8 cellular contexts compared by ENCODE assay signal in genomic region chr17:44362964-44363612, GRCh38. TPM values are rescaled to one million over a fixed set of nuclear protein-coding genes. Genes with fewer than 3 reads are reported as not detected.
A peak's percentile ranks its signal among the peaks of the same experiment; 100 is the strongest.
DNase-seq lines count a peak whose midpoint lies in the region; ATAC-seq and TF ChIP-seq lines count a peak whose summit lies in the region.

No MANE protein-coding gene starts in this region.

- H3K4me1 ChIP-seq in SJSA1 (replicated peaks), result peaks cover 10% of the 10 kb centered on the region

- no peak overlapping the region for H3K27ac Mint-ChIP-seq in stimulated activated naive CD8-positive, alpha-beta T cell treated with anti-CD3 and anti-CD28 coated beads, Interleukin-15, Interleukin-2, amounts not matched to agents 100 ng/mL and 50 ng/mL, for 24 hours
- peak overlapping the region; percentile 82 to 92 (median 89) for H3K27ac Mint-ChIP-seq in nephron

- H3K36me3 Mint-ChIP-seq in stimulated activated naive CD8-positive, alpha-beta T cell treated with anti-CD3 and anti-CD28 coated beads, Interleukin-15, Interleukin-2, amounts not matched to agents 100 ng/mL and 50 ng/mL, for 24 hours (ENCODE audit: low read depth), result no peaks in the 10 kb centered on the region
- H3K36me3 Mint-ChIP-seq in nephron (ENCODE audit: low read depth), result peaks cover 13% of the 10 kb centered on the region

- H3K4me3 ChIP-seq in SJSA1, result peak overlapping the region; percentile 89
- peak overlapping the region; percentile 55 for H3K4me3 ChIP-seq in epithelial cell of esophagus (ENCODE audit: low read length)

- no peak for TF ChIP-seq CTCF in epithelial cell of esophagus (IDR thresholded peaks at IDR 0.05; ENCODE audit: insufficient read depth, low read depth, low read length, missing control alignments)
- TF ChIP-seq CTCF in nephron (IDR thresholded peaks at IDR 0.05; ENCODE audit: unreplicated experiment in 3 of 3), result no peak

- H3K9me3 ChIP-seq in SJSA1 (replicated peaks), result peaks cover 3% of the 10 kb centered on the region; the same call in 1 of the 2 replicates

- H3K9me3 Mint-ChIP-seq in stimulated activated naive CD8-positive, alpha-beta T cell treated with anti-CD3 and anti-CD28 coated beads, Interleukin-15, Interleukin-2, amounts not matched to agents 100 ng/mL and 50 ng/mL, for 24 hours, result no peaks in the 10 kb centered on the region
- H3K9me3 Mint-ChIP-seq in nephron, result no peaks in the 10 kb centered on the region

- peaks cover 5% of the 10 kb centered on the region; the same call in 1 of the 2 replicates for H3K27me3 ChIP-seq in SJSA1 (replicated peaks)

- no peak for ATAC-seq in stimulated activated naive CD8-positive, alpha-beta T cell treated with anti-CD3 and anti-CD28 coated beads, Interleukin-15, Interleukin-2, amounts not matched to agents 100 U/mL and 50 U/mL, for 24 hours
- ATAC-seq in HG03520 (IDR thresholded peaks at IDR 0.05; ENCODE audit: unreplicated experiment) (no peak), GM19351 (IDR thresholded peaks at IDR 0.05; ENCODE audit: unreplicated experiment) (no peak), HG03460 (IDR thresholded peaks at IDR 0.05; ENCODE audit: unreplicated experiment) (no peak)

- peaks cover 3% of the 10 kb centered on the region; the same call in 1 of the 2 replicates for H3K36me3 ChIP-seq in SJSA1

- H3K4me1 Mint-ChIP-seq in stimulated activated naive CD8-positive, alpha-beta T cell treated with anti-CD3 and anti-CD28 coated beads, Interleukin-15, Interleukin-2, amounts not matched to agents 100 ng/mL and 50 ng/mL, for 24 hours (ENCODE audit: low read depth), result no peaks in the 10 kb centered on the region
- H3K4me1 Mint-ChIP-seq in nephron, result peaks cover 43% of the 10 kb centered on the region

- no peak overlapping the region for H3K27ac ChIP-seq in SJSA1

- peak overlapping the region; percentile 62 for H3K4me3 Mint-ChIP-seq in stimulated activated naive CD8-positive, alpha-beta T cell treated with anti-CD3 and anti-CD28 coated beads, Interleukin-15, Interleukin-2, amounts not matched to agents 100 ng/mL and 50 ng/mL, for 24 hours
- peak overlapping the region; percentile 90 to 94 (median 93) for H3K4me3 Mint-ChIP-seq in nephron

- DNase-seq in stimulated activated naive CD8-positive, alpha-beta T cell treated with anti-CD3 and anti-CD28 coated beads, Interleukin-15, Interleukin-2, amounts not matched to agents 100 U/mL and 50 U/mL, for 24 hours, result no peak
- DNase-seq in SJSA1 (ENCODE audit: low read depth in 1 of 2, low spot score in 2 of 2) (peak in 1 of 2 experiments; percentile 51), epithelial cell of esophagus (ENCODE audit: low read depth) (no peak)

- H3K27me3 Mint-ChIP-seq in stimulated activated naive CD8-positive, alpha-beta T cell treated with anti-CD3 and anti-CD28 coated beads, Interleukin-15, Interleukin-2, amounts not matched to agents 100 ng/mL and 50 ng/mL, for 24 hours, result peaks cover 38% of the 10 kb centered on the region
- H3K27me3 Mint-ChIP-seq in nephron (ENCODE audit: low read depth), result peaks cover 17% of the 10 kb centered on the region

RNA-seq across cellular contexts. Expression of gene FAM171A2, which starts 0.6 kb away (rescaled TPM):
- 6.9 and 8.6 TPM in 2 replicates for total RNA-seq in SJSA1 (2014; rRNA removed; shearing (Covaris generic))

RNA-seq across cellular contexts. Expression of gene GRN, which starts 18.0 kb away (rescaled TPM):
- total RNA-seq in SJSA1 (2014; rRNA removed; shearing (Covaris generic)), result 190 and 246 TPM in 2 replicates

RNA-seq across cellular contexts. Expression of gene ITGA2B, which starts 26.4 kb away (rescaled TPM):
- total RNA-seq in SJSA1 (2014; rRNA removed; shearing (Covaris generic)), result 0.29 TPM in 1 of 2 replicates, not detected in the other

RNA-seq across cellular contexts. Expression of gene SLC25A39, which starts 38.5 kb away (rescaled TPM):
- 129 and 159 TPM in 2 replicates for total RNA-seq in SJSA1 (2014; rRNA removed; shearing (Covaris generic))

RNA-seq across cellular contexts. Expression of gene RUNDC3A, which starts 54.7 kb away (rescaled TPM):
- total RNA-seq in SJSA1 (2014; rRNA removed; shearing (Covaris generic)), result not detected in 2 replicates
